Comparison of ENCODE assay signal across 8 cellular contexts in the genomic region with DNA sequence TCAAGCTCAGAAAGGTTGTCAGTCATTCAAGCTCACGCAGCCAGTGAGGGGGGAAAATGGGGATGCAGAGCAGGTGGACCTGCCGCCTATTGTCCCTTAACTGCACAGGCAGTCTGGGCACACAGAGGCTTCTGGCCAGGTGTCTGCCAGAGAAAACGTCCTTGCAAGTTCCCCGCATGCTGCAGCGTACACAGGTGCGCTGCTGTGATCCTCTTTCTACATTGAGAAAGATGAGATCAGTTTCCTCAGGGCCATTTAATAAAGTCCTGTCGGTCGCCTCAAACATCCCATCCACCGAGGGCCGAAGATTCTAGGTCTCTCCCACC. TPM values are rescaled to one million over a fixed set of nuclear protein-coding genes. Genes with fewer than 3 reads are reported as not detected.
DNase-seq lines count a peak whose midpoint lies in the region; ATAC-seq and TF ChIP-seq lines count a peak whose summit lies in the region.

No MANE protein-coding gene starts in this region.

- peak overlapping the region; percentile 86 for H3K4me2 ChIP-seq in OCI-LY1 (ENCODE audit: low read length)

- H3K9ac ChIP-seq in OCI-LY1 (ENCODE audit: low read length), result peak overlapping the region; percentile 67

- H3K4me1 ChIP-seq in OCI-LY1 (ENCODE audit: insufficient read depth, low read length, severe bottlenecking) (peaks cover 21% of the 10 kb centered on the region), esophagus muscularis mucosa (peaks cover 17 to 39% (median 21%) of the 10 kb centered on the region in 4 donors), psoas muscle (peaks cover 19% of the 10 kb centered on the region)

- no peaks in the 10 kb centered on the region for H4K20me1 ChIP-seq in OCI-LY1 (ENCODE audit: insufficient read depth, low read length)

- DNase-seq in GM12865 (ENCODE audit: low read depth) (no peak), esophagus muscularis mucosa (ENCODE audit: extremely low spot score) (no peak), psoas muscle (peak in 1 of 2 donors; percentile 52), NCI-H2196 (lab: John Stamatoyannopoulos, UW; ENCODE audit: unreplicated experiment) (no peak)

- H3K36me3 ChIP-seq in OCI-LY1 (ENCODE audit: insufficient read depth, low read length) (peaks cover 16% of the 10 kb centered on the region; the same call in 1 of the 2 replicates), esophagus muscularis mucosa (no peaks in the 10 kb centered on the region), psoas muscle (ENCODE audit: insufficient read depth in 1 of 2, low read depth in 1 of 2) (no peaks in the 10 kb centered on the region)

- WGBS in esophagus muscularis mucosa, result 2% methylated on average over 5 of the region's 10 CpGs
- 3% methylated on average over 10 of the region's 10 CpGs for WGBS in psoas muscle, 3 donors

- TF ChIP-seq CTCF in GM12865 (IDR thresholded peaks at IDR 0.05; ENCODE audit: insufficient read depth, low read depth, low read length, missing control alignments) (no peak), OCI-LY1 (IDR thresholded peaks at IDR 0.05; ENCODE audit: low read length) (no peak), esophagus muscularis mucosa (IDR thresholded peaks at IDR 0.05) (no peak), psoas muscle (IDR thresholded peaks at IDR 0.05) (no peak)

- H3K9me2 ChIP-seq in OCI-LY1 (ENCODE audit: low read depth, low read length), result no peaks in the 10 kb centered on the region

- H3F3A ChIP-seq in OCI-LY1 (ENCODE audit: insufficient read depth, low read length), result no peaks in the 10 kb centered on the region

- H2AFZ ChIP-seq in OCI-LY1 (ENCODE audit: low read length), result peak overlapping the region; percentile 57; the same call in 1 of the 2 replicates

- no peaks in the 10 kb centered on the region for H3K9me3 ChIP-seq in OCI-LY1 (ENCODE audit: low read length)
- no peaks in the 10 kb centered on the region for H3K9me3 ChIP-seq in esophagus muscularis mucosa
- no peaks in the 10 kb centered on the region for H3K9me3 ChIP-seq in psoas muscle

- no peak for ATAC-seq in psoas muscle
- ATAC-seq in GM21515 (IDR thresholded peaks at IDR 0.05; ENCODE audit: unreplicated experiment), result no peak
- ATAC-seq in HG03521 (IDR thresholded peaks at IDR 0.05; ENCODE audit: unreplicated experiment), result no peak
- no peak for ATAC-seq in GM18907 (IDR thresholded peaks at IDR 0.05; ENCODE audit: unreplicated experiment)

- H3K4me3 ChIP-seq in GM12865 (ENCODE audit: low read depth, low read length), result peak overlapping the region; percentile 82
- peak overlapping the region; percentile 87 for H3K4me3 ChIP-seq in OCI-LY1 (ENCODE audit: low read depth, low read length, poor library complexity, severe bottlenecking)
- H3K4me3 ChIP-seq in esophagus muscularis mucosa, result peak overlapping the region; percentile 63 to 77 (median 70)
- peak overlapping the region; percentile 91 for H3K4me3 ChIP-seq in psoas muscle

- no peak for TF ChIP-seq POLR2A in esophagus muscularis mucosa (IDR thresholded peaks at IDR 0.05; ENCODE audit: low read depth)

- H3K27ac ChIP-seq in OCI-LY1 (ENCODE audit: low read depth, low read length, poor library complexity, severe bottlenecking) (no peak overlapping the region), esophagus muscularis mucosa (replicated peaks in 1 of 4) (peak overlapping the region; percentile 67 to 81 (median 72)), psoas muscle (peak overlapping the region; percentile 87)

- H3K27me3 ChIP-seq in OCI-LY1 (ENCODE audit: insufficient read depth, low read length) (no peaks in the 10 kb centered on the region), esophagus muscularis mucosa (no peaks in the 10 kb centered on the region), psoas muscle (ENCODE audit: insufficient read depth in 3 of 3, low read length in 2 of 3) (no peaks in the 10 kb centered on the region)

- H3K79me2 ChIP-seq in OCI-LY1 (ENCODE audit: insufficient read depth, low read length), result no peaks in the 10 kb centered on the region

- TF ChIP-seq EP300 in esophagus muscularis mucosa (IDR thresholded peaks at IDR 0.05), result no peak

- intact Hi-C loops in esophagus muscularis mucosa (cut with DNase I) (loop anchor here (2.0 to 10.0 kb wide), 3 partner anchors 73 to 241 kb away; a partner anchor contains a TSS), psoas muscle (cut with DNase I) (no loop called here)

RNA-seq across cellular contexts. Expression of a gene that starts 0.4 kb away (rescaled TPM):
- total RNA-seq in esophagus muscularis mucosa, result 10 to 100 TPM; 17.6 to 20.4 (median 19.4) TPM
- total RNA-seq in psoas muscle, result 10 to 100 TPM; 12.5 to 21.9 (median 15.1) TPM
- polyA plus RNA-seq in psoas muscle, result 10 to 100 TPM; 14.2 to 30.9 (median 15.0) TPM
